Comparison of ENCODE assay signal across 19 cellular contexts in the genomic region with DNA sequence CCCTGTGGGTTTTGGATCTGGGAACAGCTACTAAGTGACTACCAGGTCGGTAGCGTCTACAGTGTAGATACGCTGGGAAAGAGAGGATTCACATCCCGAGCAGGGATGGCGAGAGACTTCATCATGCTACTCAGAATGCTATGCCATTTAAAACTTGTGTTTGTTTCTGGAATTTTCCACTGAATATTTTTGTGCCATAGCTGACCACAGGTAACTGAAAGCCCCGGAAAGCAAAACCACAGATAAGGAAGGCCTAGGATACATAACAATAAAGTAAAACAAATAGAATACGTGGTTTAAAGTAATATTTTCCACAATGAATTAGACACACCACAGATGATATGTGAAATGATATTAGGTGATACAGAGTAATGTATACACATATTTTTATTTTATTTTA. TPM values are rescaled to one million over a fixed set of nuclear protein-coding genes. Genes with fewer than 3 reads are reported as not detected.
"Had no signal": no experiment of that assay in that cellular context is flagged by ENCODE, and none has a peak within 500 bp of the region (broad histone marks: within the 10 kb centered on the region; RNA-seq: fewer than 3 reads in every experiment).

No MANE protein-coding gene starts in this region.

- H3K4me1 Mint-ChIP-seq: nephron had no signal

- H3K27ac Mint-ChIP-seq: dendritic cell treated with granulocyte-macrophage colony-stimulating factor and Interleukin-4, amounts not matched to agents 40 ng/mL and 50 ng/mL, for 4 days; nephron; type B pancreatic cell had no signal

- H3K36me3 Mint-ChIP-seq: stimulated activated naive B cell treated with anti-CD40 and anti-IgM and Interleukin-4, amounts not matched to agents 10 μg/mL and 1 μg/mL and 100 μg/mL, for 72 hours; type B pancreatic cell had no signal

- DNase-seq: activated B cell treated with CpG ODN at 0.5 μM for 24 hours; activated CD4-positive, alpha-beta T cell treated with anti-CD3 and anti-CD28 coated beads, Interleukin-2, amount 50 U/mL, for 1 hour; activated gamma-delta T cell treated with Interleukin-2 at 50 U/mL for 16 hours; activated T-cell treated with anti-CD3 and anti-CD28 coated beads, Interleukin-2, amount 50 U/mL, for 4 hours; brain microvascular endothelial cell; hippocampal formation; left ventricle myocardium superior; mesenchymal stem cell; sigmoid colon; stimulated activated CD4-positive, alpha-beta T cell treated with anti-CD3 and anti-CD28 coated beads, Interleukin-2, amount 100 ng/mL, for 24 hours; stimulated activated naive B cell treated with anti-CD40 and anti-IgM and Interleukin-4, amounts not matched to agents 10 μg/mL and 1 μg/mL and 100 μg/mL, for 72 hours; T-helper 9 cell had no signal

- H3K27me3 Mint-ChIP-seq: activated B cell treated with CpG ODN at 0.5 μM for 24 hours; stimulated activated naive B cell treated with anti-CD40 and anti-IgM and Interleukin-4, amounts not matched to agents 10 μg/mL and 1 μg/mL and 100 μg/mL, for 72 hours; type B pancreatic cell had no signal

- ATAC-seq: activated T-cell treated with anti-CD3 and anti-CD28 coated beads, Interleukin-2, amount 50 U/mL, for 4 hours; left ventricle myocardium superior; stimulated activated naive B cell treated with anti-CD40 and anti-IgM and Interleukin-4, amounts not matched to agents 10 μg/mL and 1 μg/mL and 100 μg/mL, for 72 hours had no signal

- H3K9me3 Mint-ChIP-seq: activated B cell treated with CpG ODN at 0.5 μM for 24 hours; activated T-cell treated with anti-CD3 and anti-CD28 coated beads, Interleukin-2, amount 50 U/mL, for 4 hours; nephron; type B pancreatic cell had no signal

- H3K4me1 ChIP-seq: sigmoid colon had no signal

- H3K4me3 Mint-ChIP-seq: activated B cell treated with CpG ODN at 0.5 μM for 24 hours; activated T-cell treated with anti-CD3 and anti-CD28 coated beads, Interleukin-2, amount 50 U/mL, for 4 hours; dendritic cell treated with granulocyte-macrophage colony-stimulating factor and Interleukin-4, amounts not matched to agents 40 ng/mL and 50 ng/mL, for 4 days; nephron; stimulated activated naive B cell treated with anti-CD40 and anti-IgM and Interleukin-4, amounts not matched to agents 10 μg/mL and 1 μg/mL and 100 μg/mL, for 72 hours; type B pancreatic cell had no signal

- H3K4me3 ChIP-seq: sigmoid colon had no signal

- H3K27me3 ChIP-seq: brain microvascular endothelial cell, sigmoid colon had no signal

- H3K27ac ChIP-seq: brain microvascular endothelial cell, sigmoid colon had no signal

- H3K36me3 ChIP-seq: brain microvascular endothelial cell, sigmoid colon had no signal

- H3K9me3 ChIP-seq: sigmoid colon had no signal

RNA-seq across cellular contexts. Expression of a gene that starts 7.9 kb away (rescaled TPM):
- total RNA-seq: activated B cell treated with CpG ODN at 0.5 μM for 24 hours had no signal

RNA-seq across cellular contexts. Expression of a gene that starts 21.9 kb away (rescaled TPM):
- total RNA-seq: activated B cell treated with CpG ODN at 0.5 μM for 24 hours; activated T-cell treated with anti-CD3 and anti-CD28 coated beads, Interleukin-2, amount 50 U/mL, for 4 hours; epithelial cell of proximal tubule; glomerular endothelial cell; kidney epithelial cell; osteoblast had no signal

RNA-seq across cellular contexts. Expression of a gene that starts 35.4 kb away (rescaled TPM):
- total RNA-seq: activated B cell treated with CpG ODN at 0.5 μM for 24 hours; activated T-cell treated with anti-CD3 and anti-CD28 coated beads, Interleukin-2, amount 50 U/mL, for 4 hours; epithelial cell of proximal tubule; glomerular endothelial cell; kidney epithelial cell; osteoblast had no signal
